Comparison of ENCODE assay signal across 11 cellular contexts in genomic region chr3:138673641-138674040, GRCh38.
DNase-seq lines count a peak whose midpoint lies in the region; ATAC-seq, FAIRE-seq and TF ChIP-seq lines count a peak whose summit lies in the region.
"Had no signal": no experiment of that assay in that cellular context is flagged by ENCODE, and none has a peak within 500 bp of the region (broad histone marks: within the 10 kb centered on the region; RNA-seq: fewer than 3 reads in every experiment).

No MANE protein-coding gene starts in this region.

- TF ChIP-seq CTCF in K562 (IDR thresholded peaks at IDR 0.05 in 2 of 3, conservative IDR thresholded peaks at IDR 0.05 in 1 of 3; ENCODE audit: insufficient read depth in 2 of 3, low read depth in 1 of 3, low read length in 3 of 3) (no peak), psoas muscle (IDR thresholded peaks at IDR 0.05) (no peak)

- peak; percentile 67 for FAIRE-seq in K562 (lab: Jason Lieb, UNC)

- peaks cover 19% of the 10 kb centered on the region for H3K9me3 ChIP-seq in K562 (replicated peaks; ENCODE audit: control insufficient read depth, insufficient read depth, low read depth, low read length)
- H3K9me3 ChIP-seq in psoas muscle = peaks cover 16% of the 10 kb centered on the region

- CTCF ChIA-PET in activated CD4-positive, alpha-beta T cell treated with anti-CD3 and anti-CD28 coated beads for 36 hours (lab: Charles Lee) = interaction anchor here (0.5 to 0.7 kb wide), 2 partner anchors 19 to 163 kb away, joined by 3 to 4 read pairs; no protein-coding TSS in a partner anchor
- CTCF ChIA-PET in activated CD4-positive, alpha-beta T cell treated with anti-CD3 and anti-CD28 coated beads, Interleukin-2, amount 10 ng/mL, durations not matched to agents 7 days and 5 days (lab: Charles Lee) = no interaction called here
- CTCF ChIA-PET in K562 (lab: Yijun Ruan, JAX; ENCODE audit: low intra/inter-chr PET ratio) = no interaction called here

- DNase-seq in activated CD4-positive, alpha-beta T cell treated with anti-CD3 and anti-CD28 coated beads for 36 hours = no peak
- no peak for DNase-seq in activated CD4-positive, alpha-beta T cell treated with anti-CD3 and anti-CD28 coated beads, Interleukin-2, amount 10 ng/mL, durations not matched to agents 7 days and 5 days
- peak in 1 of 4 experiments; percentile 18 for DNase-seq in K562 (ENCODE audit: extremely low read depth in 1 of 4, low spot score in 3 of 4)
- peak; percentile 14 for DNase-seq in iPS-NIHi11 (ENCODE audit: low spot score)
- no peak for DNase-seq in stimulated activated effector memory CD8-positive, alpha-beta T cell treated with anti-CD3 and anti-CD28 coated beads, Interleukin-12 subunit alpha, Interleukin-12 subunit beta, amount 100 ng/mL, for 72 hours (ENCODE audit: low spot score in 2 of 2)
- DNase-seq in psoas muscle = no peak
- DNase-seq in activated T-cell treated with anti-CD3 and anti-CD28 coated beads, Interleukin-2, amount 50 U/mL, for 24 hours = no peak
- no peak for DNase-seq in cortex of kidney (lab: John Stamatoyannopoulos, UW)
- DNase-seq: NCI-H510A treated with DMSO at 0.1 percent for 48 hours, occipital lobe, SW 1271 had no signal

- POLR2A ChIA-PET in activated CD4-positive, alpha-beta T cell treated with anti-CD3 and anti-CD28 coated beads for 36 hours (lab: Charles Lee) = no interaction called here
- POLR2A ChIA-PET in activated CD4-positive, alpha-beta T cell treated with anti-CD3 and anti-CD28 coated beads, Interleukin-2, amount 10 ng/mL, durations not matched to agents 7 days and 5 days (lab: Charles Lee) = no interaction called here
- POLR2A ChIA-PET in K562 (lab: Yijun Ruan, JAX) = interaction anchor here (0.6 to 1.9 kb wide), 3 partner anchors 10 to 21 kb away, joined by 3 to 11 read pairs (median 4); no protein-coding TSS in a partner anchor

- H3K9ac ChIP-seq in K562 (ENCODE audit: insufficient read depth in 1 of 2, low read depth in 2 of 2, low read length in 2 of 2) = no peak overlapping the region

- H3K27ac ChIP-seq in K562 (ENCODE audit: extremely low read depth, low read depth, low read length) (peak overlapping the region; percentile 47; the same call in 2 of the 3 replicates), psoas muscle (no peak overlapping the region)

- no peak overlapping the region for H2AFZ ChIP-seq in K562 (ENCODE audit: low read depth, low read length)

- in situ Hi-C loops in K562 (cut with MboI) = no loop called here

- H3K27me3 ChIP-seq in K562 (ENCODE audit: control insufficient read depth in 2 of 2, insufficient read depth in 2 of 2, low read length in 2 of 2) = no peaks in the 10 kb centered on the region
- no peaks in the 10 kb centered on the region for H3K27me3 ChIP-seq in psoas muscle (ENCODE audit: insufficient read depth in 3 of 3, low read length in 2 of 3)

- H4K20me1 ChIP-seq in K562 (replicated peaks; ENCODE audit: control insufficient read depth, insufficient read depth, low read length) = no peaks in the 10 kb centered on the region

- H3K9me1 ChIP-seq in K562 (ENCODE audit: control insufficient read depth, insufficient read depth, low read length) = no peaks in the 10 kb centered on the region

- H3K4me2 ChIP-seq in K562 (ENCODE audit: insufficient read depth, low read length) = no peak overlapping the region

- no peaks in the 10 kb centered on the region for H3K27me3 Mint-ChIP-seq in activated CD4-positive, alpha-beta T cell treated with anti-CD3 and anti-CD28 coated beads for 36 hours
- H3K27me3 Mint-ChIP-seq in activated CD4-positive, alpha-beta T cell treated with anti-CD3 and anti-CD28 coated beads, Interleukin-2, amount 10 ng/mL, durations not matched to agents 7 days and 5 days = no peaks in the 10 kb centered on the region
- H3K27me3 Mint-ChIP-seq in activated T-cell treated with anti-CD3 and anti-CD28 coated beads, Interleukin-2, amount 50 U/mL, for 24 hours = no peaks in the 10 kb centered on the region

- no TSS peak for BruUV-seq in K562 (replicated peaks; lab: Mats Ljungman, UMichigan)

- no peak for TF ChIP-seq POLR2A in K562 (conservative IDR thresholded peaks at IDR 0.05)

- H3K27ac Mint-ChIP-seq in activated CD4-positive, alpha-beta T cell treated with anti-CD3 and anti-CD28 coated beads for 36 hours = peak overlapping the region; percentile 16
- H3K27ac Mint-ChIP-seq in activated CD4-positive, alpha-beta T cell treated with anti-CD3 and anti-CD28 coated beads, Interleukin-2, amount 10 ng/mL, durations not matched to agents 7 days and 5 days = no peak overlapping the region
- H3K27ac Mint-ChIP-seq in stimulated activated effector memory CD8-positive, alpha-beta T cell treated with anti-CD3 and anti-CD28 coated beads, Interleukin-12 subunit alpha, Interleukin-12 subunit beta, amount 100 ng/mL, for 72 hours = peak overlapping the region; percentile 13
- no peak overlapping the region for H3K27ac Mint-ChIP-seq in activated T-cell treated with anti-CD3 and anti-CD28 coated beads, Interleukin-2, amount 50 U/mL, for 24 hours

- H3K79me2 ChIP-seq in K562 (ENCODE audit: control insufficient read depth, insufficient read depth, low read length) = peaks cover 17% of the 10 kb centered on the region; the same call in 1 of the 3 replicates

- H3K36me3 ChIP-seq in K562 (ENCODE audit: control insufficient read depth, insufficient read depth, low read length) (peaks cover 84% of the 10 kb centered on the region), psoas muscle (ENCODE audit: insufficient read depth in 1 of 2, low read depth in 1 of 2) (peaks cover 0 to 9% of the 10 kb centered on the region in 2 donors)

- TF ChIP-seq EP300 in K562 (IDR thresholded peaks at IDR 0.05; ENCODE audit: low read length) = no peak

- peaks cover 0 to 7% of the 10 kb centered on the region in 2 experiments; a peak in 1 of 5 replicates for H3K4me1 ChIP-seq in K562 (replicated peaks in 1 of 2; ENCODE audit: control insufficient read depth in 2 of 2, insufficient read depth in 2 of 2, low read length in 2 of 2)
- no peaks in the 10 kb centered on the region for H3K4me1 ChIP-seq in psoas muscle

- 54% methylated on average over 2 of the region's 2 CpGs for WGBS in K562 (ENCODE audit: insufficient coverage, low coverage, missing lambda C conversion rate)
- WGBS in psoas muscle, 3 donors = 64 to 69% (median 65%) methylated on average over 2 of the region's 2 CpGs

- no peak for ATAC-seq in activated CD4-positive, alpha-beta T cell treated with anti-CD3 and anti-CD28 coated beads for 36 hours
- peak; percentile 71 for ATAC-seq in K562
- ATAC-seq in stimulated activated effector memory CD8-positive, alpha-beta T cell treated with anti-CD3 and anti-CD28 coated beads, Interleukin-12 subunit alpha, Interleukin-12 subunit beta, amount 100 ng/mL, for 72 hours = no peak
- ATAC-seq in psoas muscle = no peak

- no peak overlapping the region for H3K4me3 ChIP-seq in K562
- H3K4me3 ChIP-seq in psoas muscle = no peak overlapping the region

- intact Hi-C loops in activated CD4-positive, alpha-beta T cell treated with anti-CD3 and anti-CD28 coated beads for 36 hours (cut with DNase I, micrococcal nuclease) = no loop called here
- intact Hi-C loops in K562 (cut with micrococcal nuclease) (no loop called here), psoas muscle (cut with DNase I) (no loop called here)

- no peak overlapping the region for H3K4me3 Mint-ChIP-seq in activated CD4-positive, alpha-beta T cell treated with anti-CD3 and anti-CD28 coated beads for 36 hours
- H3K4me3 Mint-ChIP-seq in activated CD4-positive, alpha-beta T cell treated with anti-CD3 and anti-CD28 coated beads, Interleukin-2, amount 10 ng/mL, durations not matched to agents 7 days and 5 days = no peak overlapping the region
- no peak overlapping the region for H3K4me3 Mint-ChIP-seq in stimulated activated effector memory CD8-positive, alpha-beta T cell treated with anti-CD3 and anti-CD28 coated beads, Interleukin-12 subunit alpha, Interleukin-12 subunit beta, amount 100 ng/mL, for 72 hours
- no peak overlapping the region for H3K4me3 Mint-ChIP-seq in activated T-cell treated with anti-CD3 and anti-CD28 coated beads, Interleukin-2, amount 50 U/mL, for 24 hours

- peaks cover 55% of the 10 kb centered on the region for H3K36me3 Mint-ChIP-seq in activated CD4-positive, alpha-beta T cell treated with anti-CD3 and anti-CD28 coated beads for 36 hours (ENCODE audit: low read depth)
- peaks cover 40% of the 10 kb centered on the region for H3K36me3 Mint-ChIP-seq in activated CD4-positive, alpha-beta T cell treated with anti-CD3 and anti-CD28 coated beads, Interleukin-2, amount 10 ng/mL, durations not matched to agents 7 days and 5 days (ENCODE audit: low read depth)
- peaks cover 42% of the 10 kb centered on the region for H3K36me3 Mint-ChIP-seq in stimulated activated effector memory CD8-positive, alpha-beta T cell treated with anti-CD3 and anti-CD28 coated beads, Interleukin-12 subunit alpha, Interleukin-12 subunit beta, amount 100 ng/mL, for 72 hours
- peaks cover 85% of the 10 kb centered on the region for H3K36me3 Mint-ChIP-seq in activated T-cell treated with anti-CD3 and anti-CD28 coated beads, Interleukin-2, amount 50 U/mL, for 24 hours (ENCODE audit: low read depth)

- no peaks in the 10 kb centered on the region for H3K4me1 Mint-ChIP-seq in activated CD4-positive, alpha-beta T cell treated with anti-CD3 and anti-CD28 coated beads for 36 hours
- no peaks in the 10 kb centered on the region for H3K4me1 Mint-ChIP-seq in activated CD4-positive, alpha-beta T cell treated with anti-CD3 and anti-CD28 coated beads, Interleukin-2, amount 10 ng/mL, durations not matched to agents 7 days and 5 days
- no peaks in the 10 kb centered on the region for H3K4me1 Mint-ChIP-seq in stimulated activated effector memory CD8-positive, alpha-beta T cell treated with anti-CD3 and anti-CD28 coated beads, Interleukin-12 subunit alpha, Interleukin-12 subunit beta, amount 100 ng/mL, for 72 hours
- H3K4me1 Mint-ChIP-seq in activated T-cell treated with anti-CD3 and anti-CD28 coated beads, Interleukin-2, amount 50 U/mL, for 24 hours (ENCODE audit: low read depth) = no peaks in the 10 kb centered on the region

- H3K9me3 Mint-ChIP-seq in activated CD4-positive, alpha-beta T cell treated with anti-CD3 and anti-CD28 coated beads for 36 hours (ENCODE audit: low read depth) = peaks cover 8% of the 10 kb centered on the region
- peaks cover 21% of the 10 kb centered on the region for H3K9me3 Mint-ChIP-seq in activated CD4-positive, alpha-beta T cell treated with anti-CD3 and anti-CD28 coated beads, Interleukin-2, amount 10 ng/mL, durations not matched to agents 7 days and 5 days
- peaks cover 8% of the 10 kb centered on the region for H3K9me3 Mint-ChIP-seq in stimulated activated effector memory CD8-positive, alpha-beta T cell treated with anti-CD3 and anti-CD28 coated beads, Interleukin-12 subunit alpha, Interleukin-12 subunit beta, amount 100 ng/mL, for 72 hours
- H3K9me3 Mint-ChIP-seq in activated T-cell treated with anti-CD3 and anti-CD28 coated beads, Interleukin-2, amount 50 U/mL, for 24 hours = peaks cover 13% of the 10 kb centered on the region

- TF ChIP-seq RAD21 in K562 (CRISPR knock-in tag; conservative IDR thresholded peaks at IDR 0.05 in 1 of 2, IDR thresholded peaks at IDR 0.05 in 1 of 2) = no peak

Comparison
In these comparisons a context has a peak if more than half of its experiments do, and no peak if none do; other contexts are left out.
1. H3K27ac Mint-ChIP-seq: peak in activated CD4-positive, alpha-beta T cell treated with anti-CD3 and anti-CD28 coated beads for 36 hours (single experiment) and stimulated activated effector memory CD8-positive, alpha-beta T cell treated with anti-CD3 and anti-CD28 coated beads, Interleukin-12 subunit alpha, Interleukin-12 subunit beta, amount 100 ng/mL, for 72 hours (single experiment); none in activated CD4-positive, alpha-beta T cell treated with anti-CD3 and anti-CD28 coated beads, Interleukin-2, amount 10 ng/mL, durations not matched to agents 7 days and 5 days (single experiment) and activated T-cell treated with anti-CD3 and anti-CD28 coated beads, Interleukin-2, amount 50 U/mL, for 24 hours (single experiment).